In the genomic region with DNA sequence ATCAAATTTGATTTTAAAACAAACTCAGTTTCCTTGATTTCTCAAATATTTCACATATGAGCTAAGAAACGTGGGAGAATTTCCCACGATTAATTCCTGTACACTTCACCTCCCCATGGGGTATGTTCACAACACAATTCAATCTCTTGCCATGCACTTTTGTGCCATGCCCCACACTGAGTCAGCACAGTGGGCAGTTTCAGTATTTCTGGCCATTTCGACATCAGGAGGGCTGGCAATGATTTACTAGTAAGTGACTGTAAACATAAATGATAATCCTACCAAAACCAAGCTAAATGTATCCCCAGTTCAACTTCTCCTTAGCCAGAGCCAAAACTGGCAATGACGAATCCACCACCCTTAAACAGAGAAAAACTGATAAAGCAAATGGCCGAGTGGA, we compare ENCODE assay signal across 24 cellular contexts.
DNase-seq lines count a peak whose midpoint lies in the region; ATAC-seq, FAIRE-seq and TF ChIP-seq lines count a peak whose summit lies in the region.
"Had no signal": no experiment of that assay in that cellular context is flagged by ENCODE, and none has a peak within 500 bp of the region (broad histone marks: within the 10 kb centered on the region; RNA-seq: fewer than 3 reads in every experiment).

No MANE protein-coding gene starts in this region.

- intact Hi-C loops in spleen (cut with DNase I; ENCODE audit: low total_unique reads), result no loop called here

- no peak overlapping the region for H3K4me3 ChIP-seq in A549
- no peak overlapping the region for H3K4me3 ChIP-seq in hepatocyte
- no peak overlapping the region for H3K4me3 ChIP-seq in spleen

- no peak overlapping the region for H2AFZ ChIP-seq in hepatocyte

- H3K27ac ChIP-seq in A549, result peak overlapping the region in 1 of 2 experiments; percentile 51; a peak in 3 of 6 replicates
- no peak overlapping the region for H3K27ac ChIP-seq in hepatocyte
- H3K27ac ChIP-seq in spleen, result no peak overlapping the region

- TF ChIP-seq CTCF in A549 (IDR thresholded peaks at IDR 0.05) (no peak), hepatocyte (IDR thresholded peaks at IDR 0.05; ENCODE audit: poor library complexity) (no peak), spleen (IDR thresholded peaks at IDR 0.05 in 8 of 11, conservative IDR thresholded peaks at IDR 0.05 in 3 of 11) (no peak)

- WGBS in A549 (ENCODE audit: missing lambda C conversion rate), result 9% methylated on average over 5 of the region's 5 CpGs
- 66% methylated on average over 5 of the region's 5 CpGs for WGBS in hepatocyte (ENCODE audit: low lambda C conversion rate, missing lambda C conversion rate)
- 69 to 86% (median 70%) methylated on average over 5 of the region's 5 CpGs for WGBS in spleen, 5 donors

- no peaks in the 10 kb centered on the region for H3K36me3 ChIP-seq in hepatocyte (replicated peaks; ENCODE audit: insufficient read depth, low read depth)
- no peaks in the 10 kb centered on the region for H3K36me3 ChIP-seq in spleen

- H4K20me1 ChIP-seq in hepatocyte (ENCODE audit: insufficient read depth, poor library complexity, severe bottlenecking), result no peaks in the 10 kb centered on the region

- CTCF ChIA-PET in A549 (lab: Yijun Ruan, JAX), result interaction anchor here (1.2 to 4.0 kb wide), 2 partner anchors 11 to 32 kb away, joined by 3 to 25 read pairs; no protein-coding TSS in a partner anchor

- no peaks in the 10 kb centered on the region for H3K79me2 ChIP-seq in hepatocyte

- DNase-seq in A549 (ENCODE audit: low read depth in 1 of 2, low spot score in 1 of 2) (peak; percentile 33 to 48), HuH-7.5 (ENCODE audit: low spot score) (peak; percentile 20), hepatocyte (ENCODE audit: low spot score) (peak; percentile 11), spleen (no peak), NCI-H69 (lab: John Stamatoyannopoulos, UW) (no peak), UCSD-AML1 (lab: John Stamatoyannopoulos, UW; ENCODE audit: unreplicated experiment) (no peak)
- DNase-seq: activated CD4-positive, alpha-beta T cell treated with anti-CD3 and anti-CD28 coated beads, Interleukin-2, amount 50 U/mL, for 4 hours; activated gamma-delta T cell treated with Interleukin-2 at 50 U/mL for 16 hours; amniotic stem cell; CD4-positive, CD25-positive, alpha-beta regulatory T cell; DMS79 treated with DMSO at 0.1 percent for 48 hours; erythroblast; foreskin melanocyte; NCI-H1105; NCI-H2081 treated with DMSO at 0.1 percent for 48 hours; NCI-H526 treated with DMSO at 0.1 percent for 48 hours; SHP77; small intestine; stimulated activated CD4-positive, alpha-beta T cell treated with anti-CD3 and anti-CD28 coated beads, Interleukin-4, amount 100 ng/mL, for 4 hours; T-cell had no signal

- peak overlapping the region; percentile 40 for H3K4me2 ChIP-seq in A549
- no peak overlapping the region for H3K4me2 ChIP-seq in hepatocyte

- H3K27me3 ChIP-seq in hepatocyte (no peaks in the 10 kb centered on the region), spleen (replicated peaks in 1 of 7) (peaks cover 0 to 3% (median 0%) of the 10 kb centered on the region in 7 donors)

- peaks cover 15% of the 10 kb centered on the region for H3K4me1 ChIP-seq in A549
- H3K4me1 ChIP-seq in hepatocyte (ENCODE audit: insufficient read depth), result no peaks in the 10 kb centered on the region
- H3K4me1 ChIP-seq in spleen, result no peaks in the 10 kb centered on the region

- TF ChIP-seq RAD21 in A549 (conservative IDR thresholded peaks at IDR 0.05 in 1 of 2, IDR thresholded peaks at IDR 0.05 in 1 of 2), result no peak

- no peaks in the 10 kb centered on the region for H3K9me2 ChIP-seq in hepatocyte (replicated peaks; ENCODE audit: insufficient read depth)

- H3K9me3 ChIP-seq in A549 (no peaks in the 10 kb centered on the region), hepatocyte (ENCODE audit: low read depth) (no peaks in the 10 kb centered on the region), spleen (no peaks in the 10 kb centered on the region)

- TF ChIP-seq POLR2A in A549 (IDR thresholded peaks at IDR 0.05; ENCODE audit: low read length), result no peak
- TF ChIP-seq POLR2A in spleen (IDR thresholded peaks at IDR 0.05), result no peak

- no peak for TF ChIP-seq EP300 in A549 (IDR thresholded peaks at IDR 0.05)

- POLR2A ChIA-PET in A549 (lab: Yijun Ruan, JAX), result no interaction called here

- FAIRE-seq in A549 (lab: Jason Lieb, UNC), result no peak
- FAIRE-seq: A204.1, GM18507, small intestine had no signal

- peak; percentile 64 to 88; a peak in 5 of 6 replicates for ATAC-seq in A549
- peak; percentile 71 for ATAC-seq in GM18870 (IDR thresholded peaks at IDR 0.05; ENCODE audit: unreplicated experiment)
- ATAC-seq in GM21526 (IDR thresholded peaks at IDR 0.05; ENCODE audit: low FRiP score, unreplicated experiment), result no peak
- ATAC-seq: T-cell had no signal

TF ChIP-seq in A549, 52 proteins besides CTCF, POLR2A, EP300 and RAD21:
- TF ChIP-seq CEBPB (IDR thresholded peaks at IDR 0.05) (peak; percentile 37 to 59; a peak in 1 of 4 replicates), RFX5 (IDR thresholded peaks at IDR 0.05) (no peak), MAFK (IDR thresholded peaks at IDR 0.05; ENCODE audit: partially characterized antibody) (peak; percentile 22)
TF ChIP-seq in A549: peak in this region for 2.

Comparison
In these comparisons a context has a peak if more than half of its experiments do, and no peak if none do; other contexts are left out.
1. DNase-seq: peak in A549 (2 of 2), HuH-7.5 (single experiment) and hepatocyte (single experiment); none in spleen (single experiment), NCI-H69 (single experiment) and UCSD-AML1 (single experiment).